34 cellular contexts compared by ENCODE assay signal in genomic region chr2:125886153-125886552, GRCh38.
DNase-seq lines count a peak whose midpoint lies in the region; ATAC-seq, FAIRE-seq and TF ChIP-seq lines count a peak whose summit lies in the region.
"Had no signal": no experiment of that assay in that cellular context is flagged by ENCODE, and none has a peak within 500 bp of the region (broad histone marks: within the 10 kb centered on the region; RNA-seq: fewer than 3 reads in every experiment).

No MANE protein-coding gene starts in this region.

- 5% methylated on average over 4 of the region's 4 CpGs for WGBS in HepG2 (ENCODE audit: low lambda C conversion rate)
- WGBS in right lobe of liver (ENCODE audit: insufficient coverage, low coverage, low lambda C conversion rate, missing lambda C conversion rate): 60% methylated on average over 1 of the region's 4 CpGs
- 2% methylated on average over 4 of the region's 4 CpGs for WGBS in A549 (ENCODE audit: missing lambda C conversion rate)
- no CpG with 5 or more reads among the region's 4 CpGs for WGBS in IMR-90 (ENCODE audit: extremely low coverage in 2 of 2, insufficient read length in 1 of 2), 2 experiments
- WGBS in mesenchymal stem cell: 88% methylated on average over 4 of the region's 4 CpGs

- no peaks in the 10 kb centered on the region for H3K79me1 ChIP-seq in IMR-90 (ENCODE audit: low read depth in 1 of 2, low read length in 2 of 2)
- H3K79me1 ChIP-seq in mesenchymal stem cell (replicated peaks; ENCODE audit: low read length, poor library complexity, severe bottlenecking): no peaks in the 10 kb centered on the region

- H3K27ac ChIP-seq in HepG2 (ENCODE audit: extremely low read length, insufficient read depth, low read length): no peak overlapping the region
- no peak overlapping the region for H3K27ac ChIP-seq in right lobe of liver
- no peak overlapping the region for H3K27ac ChIP-seq in A549
- no peak overlapping the region for H3K27ac ChIP-seq in IMR-90 (ENCODE audit: insufficient read depth, low read length)
- H3K27ac ChIP-seq in mesenchymal stem cell (ENCODE audit: low read length, poor library complexity, severe bottlenecking): no peak overlapping the region
- H3K27ac ChIP-seq in PC-3 (ENCODE audit: low read length): no peak overlapping the region
- H3K27ac ChIP-seq: 22Rv1; BLaER1; BLaER1 treated with 17β-estradiol and CSF1 and Interleukin-3, amounts not matched to agents 10 nM and 100 nM; C4-2B had no signal

- H3K9ac ChIP-seq in HepG2 (ENCODE audit: insufficient read depth, low read depth, low read length) (no peak overlapping the region), IMR-90 (ENCODE audit: low read depth, low read length) (no peak overlapping the region), mesenchymal stem cell (ENCODE audit: low read length) (no peak overlapping the region), PC-3 (ENCODE audit: low read length) (no peak overlapping the region)
- H3K9ac ChIP-seq: BLaER1; BLaER1 treated with 17β-estradiol and CSF1 and Interleukin-3, amounts not matched to agents 10 nM and 100 nM had no signal

- in situ Hi-C loops in HepG2 (cut with HindIII; ENCODE audit: extremely low pct_ligation_motif_present, low pct_unique_long_range_greater_than_20kb) (no loop called here), IMR-90 (cut with MboI; ENCODE audit: low sequenced_read_pairs) (no loop called here)

- ATAC-seq in HepG2 (no peak), right lobe of liver (no peak), A549 (no peak), IMR-90 (ENCODE audit: low read depth) (no peak), PC-3 (no peak)
- ATAC-seq: CD8-positive, alpha-beta T cell had no signal

- H3K4me2 ChIP-seq in HepG2 (ENCODE audit: low read depth, low read length) (no peak overlapping the region), A549 (no peak overlapping the region), IMR-90 (ENCODE audit: low read depth, low read length) (no peak overlapping the region), mesenchymal stem cell (ENCODE audit: low read length, poor library complexity, severe bottlenecking) (no peak overlapping the region), PC-3 (ENCODE audit: low read length) (no peak overlapping the region)
- H3K4me2 ChIP-seq: BLaER1; BLaER1 treated with 17β-estradiol and CSF1 and Interleukin-3, amounts not matched to agents 10 nM and 100 nM had no signal

- no peak overlapping the region for H2BK12ac ChIP-seq in mesenchymal stem cell (ENCODE audit: low read length in 2 of 2)

- DNase-seq in HepG2 (ENCODE audit: low spot score): no peak
- DNase-seq in right lobe of liver: no peak
- DNase-seq in A549 (ENCODE audit: low read depth in 1 of 2, low spot score in 1 of 2): no peak
- no peak for DNase-seq in IMR-90
- DNase-seq in mesenchymal stem cell: no peak
- DNase-seq in PC-3: no peak
- no peak for DNase-seq in SIG-M5 (lab: John Stamatoyannopoulos, UW)
- no peak for DNase-seq in GF-D8 (lab: John Stamatoyannopoulos, UW)
- DNase-seq: 8988T; ACHN; AML-193; BE2C; C1 segment of cervical spinal cord; Caco-2; Calu3; CD4-positive, alpha-beta memory T cell; CD4-positive, alpha-beta T cell; CD4-positive, CD25-positive, alpha-beta regulatory T cell; CD8-positive, alpha-beta memory T cell; CD8-positive, alpha-beta T cell; COR-L47; DMS 273 treated with DMSO at 0.1 percent for 48 hours; DMS153; DMS53; DMS79; DMS79 treated with DMSO at 0.1 percent for 48 hours; DND-41; EL had no signal

- H2BK15ac ChIP-seq in IMR-90 (ENCODE audit: low read depth, low read length) (no peak overlapping the region), mesenchymal stem cell (ENCODE audit: low read depth, poor library complexity, severe bottlenecking) (no peak overlapping the region)

- H2AFZ ChIP-seq in HepG2 (ENCODE audit: low read length): no peak overlapping the region
- no peak overlapping the region for H2AFZ ChIP-seq in IMR-90 (replicated peaks; ENCODE audit: low read length, poor library complexity)
- H2AFZ ChIP-seq in mesenchymal stem cell (ENCODE audit: low read depth, low read length): peak overlapping the region; percentile 53
- H2AFZ ChIP-seq in PC-3 (ENCODE audit: low read length): no peak overlapping the region

- H3K23ac ChIP-seq in IMR-90 (ENCODE audit: low read depth, low read length): no peak overlapping the region
- H3K23ac ChIP-seq in mesenchymal stem cell (ENCODE audit: low read length in 2 of 2): no peak overlapping the region

- TF ChIP-seq POLR2A in HepG2 (IDR thresholded peaks at IDR 0.05; ENCODE audit: insufficient read depth in 1 of 2, low read depth in 2 of 2, low read length in 2 of 2): no peak
- no peak for TF ChIP-seq POLR2A in right lobe of liver (IDR thresholded peaks at IDR 0.05)
- TF ChIP-seq POLR2A in A549 (IDR thresholded peaks at IDR 0.05; ENCODE audit: low read length): no peak
- no peak for TF ChIP-seq POLR2A in IMR-90 (IDR thresholded peaks at IDR 0.05; ENCODE audit: low read depth, low read length)

- intact Hi-C loops in HepG2 (cut with micrococcal nuclease; ENCODE audit: unreplicated experiment) (no loop called here), right lobe of liver (cut with DNase I) (no loop called here), IMR-90 (cut with micrococcal nuclease) (no loop called here), PC-3 (cut with micrococcal nuclease) (no loop called here)

- H4K91ac ChIP-seq in IMR-90 (ENCODE audit: insufficient read depth, low read depth, low read length) (no peak overlapping the region), mesenchymal stem cell (ENCODE audit: low read length) (no peak overlapping the region)

- H3K9me3 ChIP-seq in HepG2 (ENCODE audit: low read length) (peaks cover 94% of the 10 kb centered on the region), right lobe of liver (no peaks in the 10 kb centered on the region), A549 (0 out of 3 replicates have a peak, but pooled peaks cover 4% of the 10 kb centered on the region), IMR-90 (ENCODE audit: control insufficient read depth, insufficient read depth, low read length) (peaks cover 10% of the 10 kb centered on the region; the same call in 1 of the 2 replicates), mesenchymal stem cell (ENCODE audit: control insufficient read depth, low read length) (peaks cover 51% of the 10 kb centered on the region), PC-3 (ENCODE audit: low read length) (0 out of 2 replicates have a peak, but pooled peaks cover 7% of the 10 kb centered on the region)
- H3K9me3 ChIP-seq: BE2C, Caco-2 had no signal

- no peak overlapping the region for H2BK120ac ChIP-seq in IMR-90 (ENCODE audit: low read depth, low read length)
- no peak overlapping the region for H2BK120ac ChIP-seq in mesenchymal stem cell (ENCODE audit: low read depth, low read length)

- no peak overlapping the region for H4K5ac ChIP-seq in IMR-90 (ENCODE audit: low read depth, low read length)

- H3K4ac ChIP-seq in IMR-90 (ENCODE audit: low read depth, low read length) (no peak overlapping the region), mesenchymal stem cell (ENCODE audit: low read depth in 1 of 2, low read length in 2 of 2) (no peak overlapping the region)

- no peaks in the 10 kb centered on the region for H4K20me1 ChIP-seq in HepG2 (ENCODE audit: insufficient read depth, low read length)
- no peaks in the 10 kb centered on the region for H4K20me1 ChIP-seq in IMR-90 (ENCODE audit: insufficient read depth, low read length)
- H4K20me1 ChIP-seq in PC-3 (ENCODE audit: low read length): no peaks in the 10 kb centered on the region
- H4K20me1 ChIP-seq: BLaER1; BLaER1 treated with 17β-estradiol and CSF1 and Interleukin-3, amounts not matched to agents 10 nM and 100 nM had no signal

- H3K36me3 ChIP-seq in HepG2 (replicated peaks in 1 of 2; ENCODE audit: control insufficient read depth in 1 of 2, insufficient read depth in 2 of 2, low read length in 2 of 2) (no peaks in the 10 kb centered on the region), right lobe of liver (no peaks in the 10 kb centered on the region), IMR-90 (ENCODE audit: control insufficient read depth, insufficient read depth, low read length) (no peaks in the 10 kb centered on the region), mesenchymal stem cell (ENCODE audit: control insufficient read depth in 1 of 2, insufficient read depth in 2 of 2, low read depth in 1 of 2, low read length in 2 of 2) (no peaks in the 10 kb centered on the region), PC-3 (ENCODE audit: low read depth, low read length) (no peaks in the 10 kb centered on the region)
- H3K36me3 ChIP-seq: BE2C; BLaER1; BLaER1 treated with 17β-estradiol and CSF1 and Interleukin-3, amounts not matched to agents 10 nM and 100 nM had no signal

- H3K9me2 ChIP-seq in PC-3 (replicated peaks; ENCODE audit: low read length): no peaks in the 10 kb centered on the region

- no peaks in the 10 kb centered on the region for H3K79me2 ChIP-seq in HepG2 (ENCODE audit: insufficient read depth, low read length)
- H3K79me2 ChIP-seq in PC-3 (ENCODE audit: low read length): no peaks in the 10 kb centered on the region

- H2AK5ac ChIP-seq in IMR-90 (ENCODE audit: low read depth, low read length) (no peak overlapping the region), mesenchymal stem cell (ENCODE audit: low read length, severe bottlenecking) (no peak overlapping the region)

- H4K8ac ChIP-seq in IMR-90 (ENCODE audit: low read depth in 2 of 2, low read length in 2 of 2) (no peak overlapping the region), mesenchymal stem cell (ENCODE audit: low read length) (no peak overlapping the region)

- no peak overlapping the region for H2BK20ac ChIP-seq in IMR-90 (ENCODE audit: low read depth, low read length)

- H3K27me3 ChIP-seq in HepG2 (ENCODE audit: control insufficient read depth in 1 of 2, insufficient read depth in 2 of 2, low read length in 2 of 2): no peaks in the 10 kb centered on the region
- no peaks in the 10 kb centered on the region for H3K27me3 ChIP-seq in right lobe of liver
- H3K27me3 ChIP-seq in IMR-90 (ENCODE audit: control insufficient read depth, insufficient read depth, low read length): no peaks in the 10 kb centered on the region
- H3K27me3 ChIP-seq in mesenchymal stem cell (ENCODE audit: control insufficient read depth in 1 of 2, insufficient read depth in 1 of 2, low read length in 2 of 2): no peaks in the 10 kb centered on the region
- H3K27me3 ChIP-seq in PC-3 (ENCODE audit: low read length): no peaks in the 10 kb centered on the region
- H3K27me3 ChIP-seq: BE2C; BLaER1; BLaER1 treated with 17β-estradiol and CSF1 and Interleukin-3, amounts not matched to agents 10 nM and 100 nM had no signal

- dilution Hi-C loops in IMR-90 (cut with HindIII; ENCODE audit: low sequenced_read_pairs, unreplicated experiment): no loop called here

- H3K18ac ChIP-seq in IMR-90 (ENCODE audit: low read depth, low read length): no peak overlapping the region
- no peak overlapping the region for H3K18ac ChIP-seq in mesenchymal stem cell (ENCODE audit: low read depth in 1 of 2, low read length in 2 of 2)

- no TSS peak for BruUV-seq in HepG2 (replicated peaks; lab: Mats Ljungman, UMichigan)
- no TSS peak for BruUV-seq in IMR-90 (replicated peaks; lab: Mats Ljungman, UMichigan)
- no TSS peak for BruUV-seq in PC-3 (replicated peaks; lab: Mats Ljungman, UMichigan)

- H3K56ac ChIP-seq in IMR-90 (ENCODE audit: extremely low read depth, insufficient read depth, low read length): no peak overlapping the region

- H3K4me1 ChIP-seq in HepG2 (ENCODE audit: insufficient read depth, low read length) (no peaks in the 10 kb centered on the region), right lobe of liver (no peaks in the 10 kb centered on the region), A549 (no peaks in the 10 kb centered on the region), IMR-90 (ENCODE audit: control insufficient read depth, insufficient read depth, low read length) (no peaks in the 10 kb centered on the region), mesenchymal stem cell (ENCODE audit: control insufficient read depth, insufficient read depth, low read depth, low read length) (no peaks in the 10 kb centered on the region), PC-3 (ENCODE audit: insufficient read depth, low read length) (no peaks in the 10 kb centered on the region)
- H3K4me1 ChIP-seq: BE2C; BLaER1; BLaER1 treated with 17β-estradiol and CSF1 and Interleukin-3, amounts not matched to agents 10 nM and 100 nM; Caco-2 had no signal

- no peaks in the 10 kb centered on the region for H3K9me1 ChIP-seq in IMR-90 (ENCODE audit: insufficient read depth, low read length)

- H2BK5ac ChIP-seq in IMR-90 (ENCODE audit: low read depth, low read length, poor library complexity, severe bottlenecking) (no peak overlapping the region), mesenchymal stem cell (ENCODE audit: low read depth, low read length, poor library complexity, severe bottlenecking) (no peak overlapping the region)

- no peak overlapping the region for H2AK9ac ChIP-seq in IMR-90 (replicated peaks; ENCODE audit: low read depth, low read length, poor library complexity)

- H3K14ac ChIP-seq in IMR-90 (replicated peaks; ENCODE audit: low read depth, low read length) (no peak overlapping the region), mesenchymal stem cell (ENCODE audit: low read length in 2 of 2) (no peak overlapping the region)

- TF ChIP-seq EP300 in HepG2 (IDR thresholded peaks at IDR 0.05; ENCODE audit: low read depth in 2 of 2, low read length in 2 of 2): no peak
- TF ChIP-seq EP300 in HepG2 (CRISPR knock-in tag; IDR thresholded peaks at IDR 0.05; ENCODE audit: borderline replicate concordance): no peak
- TF ChIP-seq EP300 in A549 (IDR thresholded peaks at IDR 0.05): no peak

- H3F3A ChIP-seq in PC-3 (ENCODE audit: low read length, unreplicated experiment): no peaks in the 10 kb centered on the region

- TF ChIP-seq CTCF in HepG2 (CRISPR knock-in tag; IDR thresholded peaks at IDR 0.05) (no peak), right lobe of liver (IDR thresholded peaks at IDR 0.05) (no peak), A549 (IDR thresholded peaks at IDR 0.05) (no peak), IMR-90 (conservative IDR thresholded peaks at IDR 0.05; ENCODE audit: low read depth, low read length) (no peak), PC-3 (conservative IDR thresholded peaks at IDR 0.05; ENCODE audit: low read depth, low read length) (no peak)

- no peak overlapping the region for H3K4me3 ChIP-seq in HepG2 (replicated peaks in 1 of 3; ENCODE audit: insufficient read depth in 1 of 3, low read depth in 2 of 3, low read length in 3 of 3)
- H3K4me3 ChIP-seq in right lobe of liver: no peak overlapping the region
- no peak overlapping the region for H3K4me3 ChIP-seq in A549
- no peak overlapping the region for H3K4me3 ChIP-seq in IMR-90 (ENCODE audit: insufficient read depth, low read depth, low read length)
- no peak overlapping the region for H3K4me3 ChIP-seq in mesenchymal stem cell (ENCODE audit: insufficient read depth in 1 of 2, low read depth in 1 of 2, low read length in 2 of 2)
- no peak overlapping the region for H3K4me3 ChIP-seq in PC-3 (ENCODE audit: low read length)
- H3K4me3 ChIP-seq: BLaER1; BLaER1 treated with 17β-estradiol and CSF1 and Interleukin-3, amounts not matched to agents 10 nM and 100 nM had no signal

- CTCF ChIA-PET in HepG2 (lab: Yijun Ruan, JAX; ENCODE audit: low intra/inter-chr PET ratio, low total read pairs) (no interaction called here), A549 (lab: Yijun Ruan, JAX) (no interaction called here), IMR-90 (lab: Yijun Ruan, JAX) (no interaction called here), PC-3 (lab: Charles Lee) (no interaction called here)

- FAIRE-seq in HepG2 (lab: Jason Lieb, UNC): no peak
- FAIRE-seq in A549 (lab: Jason Lieb, UNC): no peak
- FAIRE-seq: A204.1, D721Med had no signal

- POLR2A ChIA-PET in HepG2 (lab: Yijun Ruan, JAX) (no interaction called here), A549 (lab: Yijun Ruan, JAX) (no interaction called here), IMR-90 (lab: Charles Lee; ENCODE audit: unreplicated experiment) (no interaction called here), PC-3 (lab: Charles Lee; ENCODE audit: unreplicated experiment) (no interaction called here)

- no peak for TF ChIP-seq RAD21 in HepG2 (CRISPR knock-in tag; IDR thresholded peaks at IDR 0.05)
- no peak for TF ChIP-seq RAD21 in A549 (conservative IDR thresholded peaks at IDR 0.05 in 1 of 2, IDR thresholded peaks at IDR 0.05 in 1 of 2)
- no peak for TF ChIP-seq RAD21 in IMR-90 (IDR thresholded peaks at IDR 0.05; ENCODE audit: low read length)

Comparison
In these comparisons a context has a peak if more than half of its experiments do, and no peak if none do; other contexts are left out.
1. Of the 38 proteins assayed by ChIP-seq in both HepG2 and A549: peak only in HepG2: none; only in A549: none; in both: MAFK; in neither: 37.